9 cellular contexts compared by ENCODE assay signal in the genomic region with DNA sequence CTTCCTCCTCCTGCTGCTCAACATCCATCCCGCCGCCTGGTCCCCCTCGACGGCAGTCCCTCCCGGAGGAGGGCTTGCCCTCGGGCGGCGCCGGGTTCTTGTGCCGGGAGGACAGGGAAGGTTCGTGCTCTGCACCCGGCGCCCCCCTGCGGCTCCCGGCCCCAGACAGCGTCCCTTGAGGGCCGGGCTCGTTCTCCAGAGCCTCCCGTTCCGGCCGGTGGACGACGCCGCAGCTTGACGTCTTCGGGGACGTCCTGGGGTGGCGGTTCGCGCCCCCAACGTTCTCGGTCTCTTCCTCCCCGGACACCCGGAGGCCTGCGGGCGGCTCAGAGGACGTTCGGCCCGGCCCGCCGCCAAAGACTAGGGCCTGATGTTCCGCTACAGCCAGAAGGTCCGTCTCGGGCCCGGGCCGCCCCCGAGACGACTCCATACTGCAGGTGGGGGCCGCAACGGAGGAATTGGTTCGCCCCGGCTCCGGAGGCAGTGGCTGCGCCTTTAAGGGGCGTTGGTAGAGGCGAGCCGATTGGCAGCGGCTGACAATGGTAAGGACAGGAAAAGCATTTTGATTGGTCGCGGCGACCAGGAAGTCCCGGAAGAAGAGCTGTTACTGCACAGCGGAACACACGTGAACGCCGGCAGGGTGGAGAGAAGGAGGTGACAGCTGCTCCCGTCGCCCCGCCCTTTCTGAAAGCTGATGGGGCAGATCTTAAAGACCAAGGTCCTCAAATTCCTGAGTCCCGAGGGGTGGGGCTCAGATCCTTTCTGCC. TPM values are rescaled to one million over a fixed set of nuclear protein-coding genes. Genes with fewer than 3 reads are reported as not detected.
A peak's percentile ranks its signal among the peaks of the same experiment; 100 is the strongest.
DNase-seq lines count a peak whose midpoint lies in the region; ATAC-seq, FAIRE-seq and TF ChIP-seq lines count a peak whose summit lies in the region.
"Had no signal": no experiment of that assay in that cellular context is flagged by ENCODE, and none has a peak within 500 bp of the region (broad histone marks: within the 10 kb centered on the region; RNA-seq: fewer than 3 reads in every experiment).

A gene (minus strand): TSS at position 470 of the 767 bp plus-strand sequence. CDS start 40 bp downstream, at position 430.

- intact Hi-C loops in kidney (cut with DNase I), result loop anchor here (10.0 kb wide), 1 partner anchor 65 kb away; a partner anchor contains a TSS

- ATAC-seq in GM19023 (IDR thresholded peaks at IDR 0.05; ENCODE audit: unreplicated experiment) (peak; percentile 49), HG03342 (IDR thresholded peaks at IDR 0.05; ENCODE audit: unreplicated experiment) (peak; percentile 53)

- H3K36me3 ChIP-seq in kidney (ENCODE audit: control insufficient read depth in 1 of 2, insufficient read depth in 2 of 2, low read length in 2 of 2), result no peaks in the 10 kb centered on the region

- FAIRE-seq in kidney (lab: Jason Lieb, UNC), result peak; percentile 80
- FAIRE-seq: colon had no signal

- peak within 1 kb of the TSS; percentile 96 for H3K4me3 ChIP-seq in AG09309 (ENCODE audit: control insufficient read depth, low read depth, low read length)
- H3K4me3 ChIP-seq in kidney (ENCODE audit: low read length in 2 of 2), result peak within 1 kb of the TSS; percentile 63 to 90

- H3K4me1 ChIP-seq in kidney (ENCODE audit: control insufficient read depth in 1 of 2, insufficient read depth in 1 of 2, low read depth in 1 of 2, low read length in 2 of 2), result peaks cover 20 to 36% of the 10 kb centered on the region in 2 donors

- no peak for TF ChIP-seq CTCF in AG09309 (IDR thresholded peaks at IDR 0.05; ENCODE audit: control insufficient read depth, insufficient read depth, low read depth, low read length, missing control alignments)
- no peak for TF ChIP-seq CTCF in kidney (IDR thresholded peaks at IDR 0.05; ENCODE audit: borderline replicate concordance, extremely low read depth, insufficient read depth)

- peak within 1 kb of the TSS; percentile 64 to 88 for H3K9ac ChIP-seq in kidney (ENCODE audit: low read length in 2 of 2)

- H3K9me3 ChIP-seq in kidney (ENCODE audit: control insufficient read depth in 1 of 2, low read length in 2 of 2), result no peaks in the 10 kb centered on the region

- DNase-seq in AG09309 (ENCODE audit: low read depth) (peak; percentile 97), NCI-H446 (lab: John Stamatoyannopoulos, UW) (peak; percentile 92 to 96), cerebellar cortex (ENCODE audit: low spot score) (peak; percentile 100), kidney (peak; percentile 99)
- DNase-seq in activated CD4-positive, CD25-positive, alpha-beta regulatory T cell treated with anti-CD3 and anti-CD28 coated beads, Interleukin-2, amount 50 U/mL, for 16 hours (ENCODE audit: low read depth, low spot score), result peak; percentile 95
- peak; percentile 97 for DNase-seq in stimulated activated CD4-positive, alpha-beta T cell treated with anti-CD3 and anti-CD28 coated beads, Interleukin-15, amount 100 ng/mL, for 24 hours

- peak within 1 kb of the TSS; percentile 95 to 96 for H3K27ac ChIP-seq in kidney (ENCODE audit: low read depth in 2 of 2, low read length in 2 of 2)

RNA-seq across cellular contexts. Expression of the gene that starts here (rescaled TPM):
- total RNA-seq in kidney, result 8.6 TPM
- 15.4 TPM for polyA plus RNA-seq in kidney (ENCODE audit: insufficient read depth, low read depth, low replicate concordance)

Comparison
In these comparisons a context has a peak if more than half of its experiments do, and no peak if none do; other contexts are left out.
1. Peak in every context shown above with its lines: DNase-seq, ATAC-seq, H3K4me3 ChIP-seq and H3K27ac ChIP-seq.